ENCODE assay signal across 26 cellular contexts in genomic region chr3:120557115-120557514, GRCh38. TPM values are rescaled to one million over a fixed set of nuclear protein-coding genes. Genes with fewer than 3 reads are reported as not detected.
A peak's percentile ranks its signal among the peaks of the same experiment; 100 is the strongest.
DNase-seq lines count a peak whose midpoint lies in the region; ATAC-seq, FAIRE-seq and TF ChIP-seq lines count a peak whose summit lies in the region.
"Had no signal": no experiment of that assay in that cellular context is flagged by ENCODE, and none has a peak within 500 bp of the region (broad histone marks: within the 10 kb centered on the region; RNA-seq: fewer than 3 reads in every experiment).

No MANE protein-coding gene starts in this region.

- H3K4me3 Mint-ChIP-seq in immature natural killer cell: no peak overlapping the region
- H3K4me3 Mint-ChIP-seq: activated CD4-positive, alpha-beta memory T cell treated with anti-CD3 and anti-CD28 coated beads for 36 hours; activated T-cell treated with anti-CD3 and anti-CD28 coated beads, Interleukin-2, amount 50 U/mL, for 72 hours; T-helper 2 cell treated with Interferon-gamma antibody and Interleukin-4, amounts not matched to agents 5 μg/mL and 100 μg/mL, for 36 hours had no signal

- H3K36me3 Mint-ChIP-seq in immature natural killer cell: no peaks in the 10 kb centered on the region
- H3K36me3 Mint-ChIP-seq: activated CD4-positive, alpha-beta memory T cell treated with anti-CD3 and anti-CD28 coated beads for 36 hours had no signal

- peaks cover 16 to 85% (median 47%) of the 10 kb centered on the region in 9 donors for H3K4me1 ChIP-seq in heart right ventricle
- peaks cover 15 to 25% of the 10 kb centered on the region in 2 donors for H3K4me1 ChIP-seq in ascending aorta
- peaks cover 53% of the 10 kb centered on the region for H3K4me1 ChIP-seq in testis
- H3K4me1 ChIP-seq in spleen: peaks cover 12 to 50% (median 31%) of the 10 kb centered on the region in 6 donors

- no peaks in the 10 kb centered on the region for H3K9me3 Mint-ChIP-seq in immature natural killer cell
- H3K9me3 Mint-ChIP-seq: activated CD4-positive, alpha-beta memory T cell treated with anti-CD3 and anti-CD28 coated beads for 36 hours; activated T-cell treated with anti-CD3 and anti-CD28 coated beads, Interleukin-2, amount 50 U/mL, for 72 hours; T-helper 2 cell treated with Interferon-gamma antibody and Interleukin-4, amounts not matched to agents 5 μg/mL and 100 μg/mL, for 36 hours had no signal

- peak overlapping the region in 4 of 6 donors; percentile 37 to 92 (median 77) for H3K27ac Mint-ChIP-seq in immature natural killer cell
- H3K27ac Mint-ChIP-seq: activated CD4-positive, alpha-beta memory T cell treated with anti-CD3 and anti-CD28 coated beads for 36 hours; activated T-cell treated with anti-CD3 and anti-CD28 coated beads, Interleukin-2, amount 50 U/mL, for 72 hours; T-helper 2 cell treated with Interferon-gamma antibody and Interleukin-4, amounts not matched to agents 5 μg/mL and 100 μg/mL, for 36 hours had no signal

- H3K27me3 ChIP-seq in heart right ventricle (no peaks in the 10 kb centered on the region), ascending aorta (no peaks in the 10 kb centered on the region), testis (no peaks in the 10 kb centered on the region), spleen (replicated peaks in 1 of 7) (peaks cover 0 to 4% (median 0%) of the 10 kb centered on the region in 7 donors)
- H3K27me3 ChIP-seq: body of pancreas, sigmoid colon had no signal

- no peak for DNase-seq in heart right ventricle
- no peak for DNase-seq in Right ventricle myocardium superior
- no peak for DNase-seq in ascending aorta (ENCODE audit: low spot score in 2 of 2)
- no peak for DNase-seq in immature natural killer cell
- no peak for DNase-seq in testis
- DNase-seq in spleen: no peak
- DNase-seq in COR-L47 (lab: John Stamatoyannopoulos, UW): no peak
- DNase-seq in frontal cortex (ENCODE audit: low spot score in 2 of 2): no peak
- DNase-seq: activated CD4-positive, alpha-beta memory T cell treated with anti-CD3 and anti-CD28 coated beads for 36 hours; activated CD4-positive, alpha-beta T cell treated with anti-CD3 and anti-CD28 coated beads for 1 hour; activated T-cell treated with anti-CD3 and anti-CD28 coated beads, Interleukin-2, amount 50 U/mL, for 72 hours; body of pancreas; DMS79 treated with DMSO at 0.1 percent for 48 hours; GDM1; IMR-90; NCI-H1048; NCI-H2107; NCI-H748 treated with DMSO at 0.1 percent for 48 hours; SIG-M5; sigmoid colon; stimulated activated CD4-positive, alpha-beta T cell treated with anti-CD3 and anti-CD28 coated beads, Interleukin-4, amount 100 ng/mL, for 4 hours had no signal

- H3K27ac ChIP-seq in heart right ventricle (peak overlapping the region in 9 of 10 donors; percentile 70 to 97 (median 81)), ascending aorta (peak overlapping the region; percentile 67 to 70), testis (peak overlapping the region; percentile 75 to 89), spleen (peak overlapping the region in 4 of 8 donors; percentile 37 to 87 (median 66))
- H3K27ac ChIP-seq: neutrophil had no signal

- H3K9me3 ChIP-seq in heart right ventricle: no peaks in the 10 kb centered on the region
- no peaks in the 10 kb centered on the region for H3K9me3 ChIP-seq in ascending aorta
- H3K9me3 ChIP-seq in testis: no peaks in the 10 kb centered on the region
- H3K9me3 ChIP-seq in spleen: no peaks in the 10 kb centered on the region
- H3K9me3 ChIP-seq: body of pancreas, neutrophil, sigmoid colon had no signal

- peaks cover 11 to 17% of the 10 kb centered on the region in 2 donors for H3K4me1 Mint-ChIP-seq in immature natural killer cell

- H3K36me3 ChIP-seq in heart right ventricle (no peaks in the 10 kb centered on the region), ascending aorta (no peaks in the 10 kb centered on the region), testis (ENCODE audit: low read depth, missing control alignments) (no peaks in the 10 kb centered on the region), spleen (no peaks in the 10 kb centered on the region)
- H3K36me3 ChIP-seq: neutrophil, sigmoid colon had no signal

- TF ChIP-seq CTCF in heart right ventricle (IDR thresholded peaks at IDR 0.05) (no peak), ascending aorta (IDR thresholded peaks at IDR 0.05) (no peak), testis (IDR thresholded peaks at IDR 0.05) (no peak), spleen (IDR thresholded peaks at IDR 0.05 in 8 of 11, conservative IDR thresholded peaks at IDR 0.05 in 3 of 11) (no peak)

- no peak for ATAC-seq in heart right ventricle
- no peak for ATAC-seq in Right ventricle myocardium superior (ENCODE audit: poor library complexity)
- ATAC-seq: activated T-cell treated with anti-CD3 and anti-CD28 coated beads, Interleukin-2, amount 50 U/mL, for 72 hours; body of pancreas; HCT116; Panc1 had no signal

- no peak for FAIRE-seq in frontal cortex (lab: Jason Lieb, UNC)
- FAIRE-seq: A204.1 had no signal

- peaks cover 7 to 17% (median 12%) of the 10 kb centered on the region in 3 donors for H3K27me3 Mint-ChIP-seq in immature natural killer cell (ENCODE audit: low read depth in 3 of 3)

- intact Hi-C loops in heart right ventricle (cut with DNase I): loop anchor here in 9 of 10 donors (2.0 to 10.0 kb wide), 9 partner anchors 50 to 662 kb away; partner anchors contain the start of gene LRRC58 (in 4 of the 9)
- intact Hi-C loops in Right ventricle myocardium superior (cut with DNase I): loop anchor here (2.0 to 10.0 kb wide), 3 partner anchors 102 to 210 kb away; partner anchors contain the start of genes FSTL1 and LRRC58
- intact Hi-C loops in ascending aorta (cut with DNase I): loop anchor here (10.0 kb wide), 2 partner anchors 188 to 662 kb away; partner anchors contain the start of genes GTF2E1 and RABL3
- intact Hi-C loops in testis (cut with DNase I; ENCODE audit: low total_unique reads): loop anchor here (5.0 to 10.0 kb wide), 2 partner anchors 135 to 312 kb away; no protein-coding TSS in a partner anchor
- intact Hi-C loops in spleen (cut with DNase I; ENCODE audit: low total_unique reads): loop anchor here (5.0 to 10.0 kb wide), 3 partner anchors 132 to 662 kb away; no protein-coding TSS in a partner anchor

- TF ChIP-seq POLR2A in testis (IDR thresholded peaks at IDR 0.05) (no peak), spleen (IDR thresholded peaks at IDR 0.05) (no peak)

- H3K4me3 ChIP-seq in heart right ventricle (no peak overlapping the region), ascending aorta (no peak overlapping the region), testis (no peak overlapping the region), spleen (no peak overlapping the region)
- H3K4me3 ChIP-seq: body of pancreas, sigmoid colon had no signal

RNA-seq across cellular contexts. Expression of gene NDUFB4, which starts 39.0 kb away (rescaled TPM):
- total RNA-seq in heart right ventricle: 100 to 1,000 TPM; 347 to 581 (median 535) TPM
- 100 to 1,000 TPM; 527 to 567 TPM for polyA plus RNA-seq in heart right ventricle
- total RNA-seq in Right ventricle myocardium superior: 570 TPM
- 37.0 TPM for total RNA-seq in ascending aorta
- 100 to 1,000 TPM; 202 to 231 (median 217) TPM for polyA plus RNA-seq in immature natural killer cell
- 100 to 1,000 TPM; 113 to 117 TPM for total RNA-seq in testis
- 279 TPM for polyA plus RNA-seq in testis (ENCODE audit: insufficient read depth, low read depth, low replicate concordance)
- total RNA-seq in spleen: 10 to 100 TPM; 65.9 to 97.8 (median 75.2) TPM
- 100 to 1,000 TPM; 119 to 158 (median 141) TPM for polyA plus RNA-seq in spleen
- 30.2 TPM for total RNA-seq in frontal cortex
